ENCODE assay signal across 1 cellular context in the genomic region with DNA sequence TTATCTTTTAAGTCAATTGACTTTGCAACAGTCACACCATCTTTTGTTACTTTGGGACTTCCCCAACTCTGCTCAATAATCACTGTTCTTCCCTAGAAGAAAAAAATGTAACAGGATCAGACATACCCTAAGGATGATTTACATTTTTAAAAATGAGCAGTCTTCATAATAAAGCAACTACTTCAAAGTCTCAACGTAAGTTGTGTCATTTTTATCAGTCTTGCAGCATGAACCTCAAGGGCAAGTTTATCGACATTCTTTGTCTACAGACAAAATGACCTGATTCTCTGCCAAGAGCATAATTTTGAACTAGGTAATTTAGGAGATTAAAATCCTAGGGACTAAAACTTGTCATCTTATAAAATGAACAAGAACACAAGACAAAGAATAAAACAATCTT.
TF ChIP-seq lines count a peak whose summit lies in the region.

No MANE protein-coding gene starts in this region.

TF ChIP-seq in HCT116, 20 proteins besides CTCF, POLR2A, EP300 and RAD21 (continued from another document):
- TF ChIP-seq REST (IDR thresholded peaks at IDR 0.05; ENCODE audit: low read depth), result no peak
